Comparison of ENCODE assay signal across 8 cellular contexts in genomic region chr17:59427425-59427921, GRCh38.
DNase-seq lines count a peak whose midpoint lies in the region; ATAC-seq and TF ChIP-seq lines count a peak whose summit lies in the region.

No MANE protein-coding gene starts in this region.

- intact Hi-C loops in prostate gland (cut with DNase I) = loop anchor here (5.0 kb wide), 1 partner anchor 50 kb away; no protein-coding TSS in a partner anchor

- peaks cover 83% of the 10 kb centered on the region for H3K4me1 ChIP-seq in adipocyte (ENCODE audit: control insufficient read depth, insufficient read depth, low read length)
- no peaks in the 10 kb centered on the region for H3K4me1 ChIP-seq in prostate gland (replicated peaks)

- ATAC-seq in HG02970 (IDR thresholded peaks at IDR 0.05; ENCODE audit: low FRiP score, unreplicated experiment) = no peak
- no peak for ATAC-seq in HG03095 (IDR thresholded peaks at IDR 0.05; ENCODE audit: unreplicated experiment)

- no peak for TF ChIP-seq CTCF in prostate gland (IDR thresholded peaks at IDR 0.05)

- H3K36me3 ChIP-seq in adipocyte (ENCODE audit: control insufficient read depth, insufficient read depth, low read length, severe bottlenecking) = no peaks in the 10 kb centered on the region
- no peaks in the 10 kb centered on the region for H3K36me3 ChIP-seq in prostate gland

- H3K9ac ChIP-seq in adipocyte (ENCODE audit: low read length) = peak overlapping the region; percentile 67

- no peak for TF ChIP-seq POLR2A in prostate gland (IDR thresholded peaks at IDR 0.05)

- peaks cover 6% of the 10 kb centered on the region for H3K9me3 ChIP-seq in adipocyte (ENCODE audit: control insufficient read depth, low read length)
- H3K9me3 ChIP-seq in prostate gland = no peaks in the 10 kb centered on the region

- peak overlapping the region in 1 of 2 donors; percentile 14 for H3K27ac ChIP-seq in prostate gland

- DNase-seq in M059J (ENCODE audit: low read depth) = peak; percentile 86
- peak; percentile 73 for DNase-seq in adipocyte (ENCODE audit: low read depth)
- DNase-seq in islet precursor cell = peak; percentile 99
- peak; percentile 34 for DNase-seq in stimulated activated CD4-positive, alpha-beta T cell treated with anti-CD3 and anti-CD28 coated beads, Interleukin-4, amount 100 ng/mL, for 1 hour
- DNase-seq in HuH-7 (ENCODE audit: low spot score) = no peak
- DNase-seq in prostate gland (ENCODE audit: low spot score) = no peak

- WGBS in prostate gland = 47% methylated on average over 5 of the region's 5 CpGs

- H3K4me3 ChIP-seq in adipocyte (ENCODE audit: low read length) = peak overlapping the region; percentile 58
- no peak overlapping the region for H3K4me3 ChIP-seq in prostate gland

- H3K27me3 ChIP-seq in adipocyte (replicated peaks; ENCODE audit: control insufficient read depth, insufficient read depth, low read length) (no peaks in the 10 kb centered on the region), prostate gland (replicated peaks; ENCODE audit: insufficient read depth) (no peaks in the 10 kb centered on the region)

Comparison
In these comparisons a context has a peak if more than half of its experiments do, and no peak if none do; other contexts are left out.
1. DNase-seq: peak in M059J (single experiment), adipocyte (single experiment), islet precursor cell (single experiment) and stimulated activated CD4-positive, alpha-beta T cell treated with anti-CD3 and anti-CD28 coated beads, Interleukin-4, amount 100 ng/mL, for 1 hour (single experiment); none in HuH-7 (single experiment) and prostate gland (single experiment).